ENCODE assay signal across 8 cellular contexts in the genomic region with DNA sequence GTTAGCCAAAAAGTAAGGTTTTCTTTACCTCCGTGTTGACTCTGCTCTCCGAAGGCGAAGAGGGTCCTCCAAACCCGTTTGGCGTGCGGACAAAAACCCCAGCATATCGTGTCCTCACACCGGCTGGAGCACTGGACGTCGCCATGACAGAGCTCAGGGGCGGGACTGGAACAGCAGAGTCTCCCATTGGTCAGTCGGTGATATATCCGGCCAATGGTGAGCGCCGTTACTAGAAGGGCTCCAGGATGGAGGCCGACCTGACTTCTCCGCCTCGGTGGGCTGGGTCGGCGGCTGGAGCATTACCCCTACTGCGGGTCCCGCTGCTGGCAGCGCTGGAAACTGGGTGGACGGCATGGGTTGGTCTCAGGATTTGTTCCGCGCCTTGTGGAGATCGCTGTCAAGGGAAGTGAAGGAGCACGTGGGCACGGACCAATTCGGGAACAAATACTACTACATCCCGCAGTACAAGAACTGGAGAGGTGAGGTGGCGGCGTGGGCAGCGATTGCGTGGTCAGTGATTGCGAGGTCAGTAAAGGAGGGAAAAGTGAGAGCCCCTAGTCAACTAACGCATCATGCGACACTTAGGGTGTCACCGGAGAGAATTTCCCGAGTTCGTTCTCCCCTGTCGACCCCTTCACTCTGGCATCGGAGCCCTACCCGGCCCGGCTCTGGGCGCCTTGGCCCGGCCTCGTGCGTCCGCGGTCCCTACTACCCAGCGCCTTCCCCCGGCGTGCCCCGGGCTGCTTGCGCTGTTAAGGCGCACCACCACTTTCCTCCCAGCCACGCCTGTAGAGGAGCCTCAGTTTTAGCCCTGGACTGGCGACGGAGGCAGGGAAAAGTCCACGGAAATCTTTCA. TPM values are rescaled to one million over a fixed set of nuclear protein-coding genes. Genes with fewer than 3 reads are reported as not detected.
DNase-seq lines count a peak whose midpoint lies in the region; ATAC-seq, FAIRE-seq and TF ChIP-seq lines count a peak whose summit lies in the region.

A gene with protein sequence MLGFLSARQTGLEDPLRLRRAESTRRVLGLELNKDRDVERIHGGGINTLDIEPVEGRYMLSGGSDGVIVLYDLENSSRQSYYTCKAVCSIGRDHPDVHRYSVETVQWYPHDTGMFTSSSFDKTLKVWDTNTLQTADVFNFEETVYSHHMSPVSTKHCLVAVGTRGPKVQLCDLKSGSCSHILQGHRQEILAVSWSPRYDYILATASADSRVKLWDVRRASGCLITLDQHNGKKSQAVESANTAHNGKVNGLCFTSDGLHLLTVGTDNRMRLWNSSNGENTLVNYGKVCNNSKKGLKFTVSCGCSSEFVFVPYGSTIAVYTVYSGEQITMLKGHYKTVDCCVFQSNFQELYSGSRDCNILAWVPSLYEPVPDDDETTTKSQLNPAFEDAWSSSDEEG (minus strand): TSS at position 167 of the 856 bp plus-strand sequence. CDS start 62 bp downstream, at position 105.
A gene with protein sequence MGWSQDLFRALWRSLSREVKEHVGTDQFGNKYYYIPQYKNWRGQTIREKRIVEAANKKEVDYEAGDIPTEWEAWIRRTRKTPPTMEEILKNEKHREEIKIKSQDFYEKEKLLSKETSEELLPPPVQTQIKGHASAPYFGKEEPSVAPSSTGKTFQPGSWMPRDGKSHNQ (plus strand): TSS at position 302 of the 856 bp plus-strand sequence. CDS start 51 bp downstream, at position 353.

- intact Hi-C loops in activated T-helper 2 cell treated with anti-CD3 and anti-CD28 coated beads, Interferon-gamma antibody, Interleukin-2, Interleukin-4, amounts not matched to agents 10 μg/mL and 5 μg/mL and 100 μg/mL, durations not matched to agents 14 hours and 24 hours and 36 hours (cut with micrococcal nuclease): loop anchor here (1.0 to 10.0 kb wide), 5 partner anchors 27 to 386 kb away; a partner anchor contains a TSS

- H3K36me3 Mint-ChIP-seq in activated T-helper 2 cell treated with anti-CD3 and anti-CD28 coated beads, Interferon-gamma antibody, Interleukin-2, Interleukin-4, amounts not matched to agents 10 μg/mL and 5 μg/mL and 100 μg/mL, durations not matched to agents 14 hours and 24 hours and 36 hours (ENCODE audit: low read depth): no peaks in the 10 kb centered on the region
- peaks cover 19% of the 10 kb centered on the region for H3K36me3 Mint-ChIP-seq in nephron (ENCODE audit: low read depth)

- no peaks in the 10 kb centered on the region for H3K9me3 Mint-ChIP-seq in activated T-helper 2 cell treated with anti-CD3 and anti-CD28 coated beads, Interferon-gamma antibody, Interleukin-2, Interleukin-4, amounts not matched to agents 10 μg/mL and 5 μg/mL and 100 μg/mL, durations not matched to agents 14 hours and 24 hours and 36 hours
- peaks cover 13% of the 10 kb centered on the region for H3K9me3 Mint-ChIP-seq in nephron

- H3K4me3 Mint-ChIP-seq in activated T-helper 2 cell treated with anti-CD3 and anti-CD28 coated beads, Interferon-gamma antibody, Interleukin-2, Interleukin-4, amounts not matched to agents 10 μg/mL and 5 μg/mL and 100 μg/mL, durations not matched to agents 14 hours and 24 hours and 36 hours (ENCODE audit: low read depth): no peak within 1 kb of the TSS
- no peak within 1 kb of the TSS for H3K4me3 Mint-ChIP-seq in nephron

- H3K4me1 Mint-ChIP-seq in activated T-helper 2 cell treated with anti-CD3 and anti-CD28 coated beads, Interferon-gamma antibody, Interleukin-2, Interleukin-4, amounts not matched to agents 10 μg/mL and 5 μg/mL and 100 μg/mL, durations not matched to agents 14 hours and 24 hours and 36 hours (ENCODE audit: low read depth): peaks cover 19% of the 10 kb centered on the region
- peaks cover 7% of the 10 kb centered on the region for H3K4me1 Mint-ChIP-seq in nephron

- H3K27me3 Mint-ChIP-seq in activated T-helper 2 cell treated with anti-CD3 and anti-CD28 coated beads, Interferon-gamma antibody, Interleukin-2, Interleukin-4, amounts not matched to agents 10 μg/mL and 5 μg/mL and 100 μg/mL, durations not matched to agents 14 hours and 24 hours and 36 hours (ENCODE audit: low read depth): no peaks in the 10 kb centered on the region
- H3K27me3 Mint-ChIP-seq in nephron (ENCODE audit: low read depth): no peaks in the 10 kb centered on the region

- peak within 1 kb of the TSS; percentile 75 for H3K27ac Mint-ChIP-seq in activated T-helper 2 cell treated with anti-CD3 and anti-CD28 coated beads, Interferon-gamma antibody, Interleukin-2, Interleukin-4, amounts not matched to agents 10 μg/mL and 5 μg/mL and 100 μg/mL, durations not matched to agents 14 hours and 24 hours and 36 hours
- peak within 1 kb of the TSS; percentile 68 to 76 (median 69) for H3K27ac Mint-ChIP-seq in nephron

- peak; percentile 53 for TF ChIP-seq POLR2A in H54 (IDR thresholded peaks at IDR 0.05; ENCODE audit: low read depth, low read length)

- FAIRE-seq in H54 (lab: Jason Lieb, UNC): peak; percentile 97

- CTCF ChIA-PET in RWPE1 (lab: Yijun Ruan, JAX): interaction anchor here (1.0 to 1.2 kb wide), 2 partner anchors 267 to 386 kb away, joined by 4 read pairs; no protein-coding TSS in a partner anchor

- no peak for TF ChIP-seq CTCF in RWPE1 (conservative IDR thresholded peaks at IDR 0.05; ENCODE audit: low read depth)
- TF ChIP-seq CTCF in nephron (IDR thresholded peaks at IDR 0.05; ENCODE audit: unreplicated experiment in 3 of 3): no peak

- ATAC-seq in stimulated activated naive CD8-positive, alpha-beta T cell treated with anti-CD3 and anti-CD28 coated beads, Interleukin-15, Interleukin-2, amounts not matched to agents 100 U/mL and 50 U/mL, for 24 hours: peak; percentile 99

- DNase-seq in ELF-1 (ENCODE audit: low read depth, low spot score): peak; percentile 95
- DNase-seq in H54 (ENCODE audit: insufficient read length, low spot score): peak; percentile 72
- DNase-seq in LoVo (ENCODE audit: low spot score): peak; percentile 95
- DNase-seq in RWPE1 (ENCODE audit: low spot score): peak; percentile 99
- DNase-seq in activated T-helper 2 cell treated with anti-CD3 and anti-CD28 coated beads, Interferon-gamma antibody, Interleukin-2, Interleukin-4, amounts not matched to agents 10 μg/mL and 5 μg/mL and 100 μg/mL, durations not matched to agents 14 hours and 24 hours and 36 hours (ENCODE audit: low spot score): peak; percentile 85
- DNase-seq in fibroblast of the conjunctiva (ENCODE audit: low read depth): peak; percentile 84
- peak; percentile 85 for DNase-seq in stimulated activated naive CD8-positive, alpha-beta T cell treated with anti-CD3 and anti-CD28 coated beads, Interleukin-15, Interleukin-2, amounts not matched to agents 100 U/mL and 50 U/mL, for 24 hours

- H3K27ac ChIP-seq in RWPE1: peak within 1 kb of the TSS; percentile 87

- POLR2A ChIA-PET in RWPE1 (lab: Yijun Ruan, JAX; ENCODE audit: low non-redundant PET): interaction anchor here (0.6 to 0.8 kb wide), 2 partner anchors 93 to 387 kb away, joined by 3 read pairs; no protein-coding TSS in a partner anchor

RNA-seq across cellular contexts. Expression of the first gene that starts in this region (rescaled TPM):
- 9.3 and 10.2 TPM in 2 replicates for total RNA-seq in activated T-helper 2 cell treated with anti-CD3 and anti-CD28 coated beads, Interferon-gamma antibody, Interleukin-2, Interleukin-4, amounts not matched to agents 10 μg/mL and 5 μg/mL and 100 μg/mL, durations not matched to agents 14 hours and 24 hours and 36 hours

RNA-seq across cellular contexts. Expression of the second gene that starts in this region (rescaled TPM):
- 32.6 and 39.8 TPM in 2 replicates for total RNA-seq in activated T-helper 2 cell treated with anti-CD3 and anti-CD28 coated beads, Interferon-gamma antibody, Interleukin-2, Interleukin-4, amounts not matched to agents 10 μg/mL and 5 μg/mL and 100 μg/mL, durations not matched to agents 14 hours and 24 hours and 36 hours

Comparison
In these comparisons a context has a peak if more than half of its experiments do, and no peak if none do; other contexts are left out.
1. Peak in every context shown above with its lines: DNase-seq, ATAC-seq and H3K27ac ChIP-seq.